8 cellular contexts compared by ENCODE assay signal in the genomic region with DNA sequence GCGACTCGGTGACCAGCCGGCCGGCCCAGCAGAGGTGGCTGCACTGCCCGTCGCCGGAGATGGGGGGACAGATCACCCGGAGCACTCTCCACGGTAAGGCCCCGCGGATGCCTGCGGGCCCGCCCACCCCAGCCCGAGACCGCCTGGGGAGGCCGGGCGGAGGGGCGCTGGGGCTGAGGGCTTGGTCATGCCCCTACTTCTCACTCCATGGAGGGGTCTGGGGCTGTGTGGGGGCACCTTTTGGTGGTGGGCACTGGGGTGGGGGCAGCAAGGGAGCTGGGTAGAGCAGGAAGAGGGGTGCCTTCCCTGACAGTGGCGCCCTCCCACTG.
DNase-seq lines count a peak whose midpoint lies in the region; ATAC-seq and TF ChIP-seq lines count a peak whose summit lies in the region.

No MANE protein-coding gene starts in this region.

- H3K4me3 ChIP-seq in heart left ventricle (peak overlapping the region in 10 of 12 donors; percentile 29 to 59 (median 50)), choroid plexus epithelial cell (ENCODE audit: low read depth, low read length) (peak overlapping the region; percentile 34), urinary bladder (ENCODE audit: low read depth, low read length) (peak overlapping the region; percentile 41)

- no peak for TF ChIP-seq POLR2A in heart left ventricle (IDR thresholded peaks at IDR 0.05)

- WGBS in heart left ventricle, 4 donors: 5 to 8% (median 6%) methylated on average over 13 to 19 of the region's 19 CpGs; no CpG with 5 or more reads in 1 of the 4 donors
- 3% methylated on average over 19 of the region's 19 CpGs for WGBS in urinary bladder

- peaks cover 19 to 58% (median 45%) of the 10 kb centered on the region in 3 donors for H3K27me3 Mint-ChIP-seq in naive B cell

- H3K36me3 ChIP-seq in heart left ventricle (no peaks in the 10 kb centered on the region), urinary bladder (ENCODE audit: insufficient read depth) (no peaks in the 10 kb centered on the region)

- TF ChIP-seq CTCF in heart left ventricle (IDR thresholded peaks at IDR 0.05) (no peak), choroid plexus epithelial cell (conservative IDR thresholded peaks at IDR 0.05; ENCODE audit: low read depth, low read length) (no peak)

- no peaks in the 10 kb centered on the region for H3K36me3 Mint-ChIP-seq in naive B cell

- peaks cover 0 to 6% (median 0%) of the 10 kb centered on the region in 7 donors for H3K9me3 Mint-ChIP-seq in naive B cell

- peak overlapping the region in 6 of 8 donors; percentile 24 to 79 (median 52) for H3K4me3 Mint-ChIP-seq in naive B cell

- no peak for DNase-seq in heart left ventricle
- no peak for DNase-seq in Right ventricle myocardium inferior (ENCODE audit: missing footprints)
- no peak for DNase-seq in choroid plexus epithelial cell (ENCODE audit: low read depth)
- no peak for DNase-seq in naive B cell
- DNase-seq in germinal center (ENCODE audit: low spot score): no peak

- H3K4me1 ChIP-seq in heart left ventricle (peaks cover 0 to 31% (median 7%) of the 10 kb centered on the region in 12 donors), urinary bladder (ENCODE audit: insufficient read depth) (no peaks in the 10 kb centered on the region)

- ATAC-seq in heart left ventricle (no peak), Right ventricle myocardium inferior (no peak), naive B cell (ENCODE audit: low read depth in 2 of 2) (peak in 1 of 2 donors; percentile 23), HG03095 (IDR thresholded peaks at IDR 0.05; ENCODE audit: unreplicated experiment) (no peak), GM19455 (IDR thresholded peaks at IDR 0.05; ENCODE audit: unreplicated experiment) (no peak)

- intact Hi-C loops in heart left ventricle (cut with DNase I): no loop called here
- intact Hi-C loops in Right ventricle myocardium inferior (cut with DNase I): no loop called here

- peaks cover 0 to 12% (median 0%) of the 10 kb centered on the region in 9 donors for H3K27me3 ChIP-seq in heart left ventricle

- H3K27ac ChIP-seq in heart left ventricle (no peak overlapping the region), urinary bladder (ENCODE audit: low read depth) (no peak overlapping the region)

- no peaks in the 10 kb centered on the region for H3K9me3 ChIP-seq in heart left ventricle

- H3K4me1 Mint-ChIP-seq in naive B cell: peaks cover 8 to 9% (median 9%) of the 10 kb centered on the region in 3 donors

- no peak overlapping the region for H3K27ac Mint-ChIP-seq in naive B cell
